ENCODE assay signal across 8 cellular contexts in genomic region chr7:135662373-135663114, GRCh38. TPM values are rescaled to one million over a fixed set of nuclear protein-coding genes. Genes with fewer than 3 reads are reported as not detected.
DNase-seq lines count a peak whose midpoint lies in the region; ATAC-seq, FAIRE-seq and TF ChIP-seq lines count a peak whose summit lies in the region.

Gene STMP1 (plus strand): TSS chr7:135662514.

- H3K36me3 ChIP-seq in pancreas = no peaks in the 10 kb centered on the region
- no peaks in the 10 kb centered on the region for H3K36me3 ChIP-seq in thyroid gland

- H3K9me3 ChIP-seq in pancreas (no peaks in the 10 kb centered on the region), thyroid gland (no peaks in the 10 kb centered on the region)

- TF ChIP-seq CTCF in GM12875 (IDR thresholded peaks at IDR 0.05; ENCODE audit: borderline replicate concordance, insufficient read depth, low read depth, low read length) = peak; percentile 72
- peak in 2 of 4 donors; percentile 67 to 77 for TF ChIP-seq CTCF in pancreas (IDR thresholded peaks at IDR 0.05)
- peak in 4 of 6 experiments; percentile 75 to 95 (median 90) for TF ChIP-seq CTCF in thyroid gland (IDR thresholded peaks at IDR 0.05)

- peak within 1 kb of the TSS; percentile 73 to 87 (median 81) for H3K27ac ChIP-seq in pancreas
- H3K27ac ChIP-seq in thyroid gland = peak within 1 kb of the TSS; percentile 79 to 91 (median 89)

- H3K4me3 ChIP-seq in GM12875 (ENCODE audit: low read depth, low read length) (peak within 1 kb of the TSS; percentile 65), pancreas (peak within 1 kb of the TSS; percentile 54 to 99 (median 65)), thyroid gland (replicated peaks in 1 of 3) (peak within 1 kb of the TSS; percentile 5 to 87 (median 64))

- no peak for FAIRE-seq in pancreas (lab: Jason Lieb, UNC)

- no peaks in the 10 kb centered on the region for H3K27me3 ChIP-seq in pancreas
- no peaks in the 10 kb centered on the region for H3K27me3 ChIP-seq in thyroid gland

- H3K4me1 ChIP-seq in pancreas = peaks cover 0 to 11% (median 4%) of the 10 kb centered on the region in 3 donors
- H3K4me1 ChIP-seq in thyroid gland = peaks cover 9 to 17% of the 10 kb centered on the region in 2 donors

- ATAC-seq in HG02759 (IDR thresholded peaks at IDR 0.05; ENCODE audit: unreplicated experiment) = peak; percentile 97
- ATAC-seq in Right ventricle myocardium inferior = peak; percentile 98
- peak; percentile 99 to 100 (median 99) for ATAC-seq in pancreas

- TF ChIP-seq POLR2A in thyroid gland (IDR thresholded peaks at IDR 0.05) = peak; percentile 88 to 93

- intact Hi-C loops in Right ventricle myocardium inferior (cut with DNase I) = loop anchor here (2.0 to 10.0 kb wide), 2 partner anchors 134 to 352 kb away; no protein-coding TSS in a partner anchor
- intact Hi-C loops in pancreas (cut with DNase I) = no loop called here
- intact Hi-C loops in thyroid gland (cut with DNase I) = loop anchor here (10.0 kb wide), 1 partner anchor 312 kb away; the partner anchor contains the start of gene MTPN

- peak; percentile 89 for DNase-seq in NCI-H128 (lab: John Stamatoyannopoulos, UW; ENCODE audit: unreplicated experiment)
- DNase-seq in SW 1271 (lab: John Stamatoyannopoulos, UW) = peak; percentile 72 to 87
- peak; percentile 91 for DNase-seq in activated naive CD8-positive, alpha-beta T cell treated with anti-CD3 and anti-CD28 coated beads, Interleukin-2, amount 50 U/mL, for 16 hours (ENCODE audit: low read depth, low spot score)
- DNase-seq in Right ventricle myocardium inferior (ENCODE audit: missing footprints) = peak; percentile 98
- peak; percentile 93 to 99 (median 96) for DNase-seq in pancreas
- DNase-seq in thyroid gland = peak; percentile 96 to 97

- 0 to 1% methylated on average over 45 to 60 of the region's 60 CpGs for WGBS in pancreas, 2 donors
- WGBS in thyroid gland, 2 donors = 0% methylated on average over 49 to 52 of the region's 60 CpGs

RNA-seq across cellular contexts. Expression of gene STMP1, which starts in this region (rescaled TPM):
- total RNA-seq in Right ventricle myocardium inferior = 27.4 TPM
- 10 to 100 TPM in 3 of 6 donors, 1 to 10 TPM in 3; 7.2 to 20.0 (median 10.6) TPM for total RNA-seq in pancreas
- polyA plus RNA-seq in pancreas = 10 to 100 TPM; 12.5 to 21.4 TPM
- 10 to 100 TPM; 28.2 to 42.2 (median 38.6) TPM for total RNA-seq in thyroid gland

Comparison
In these comparisons a context has a peak if more than half of its experiments do, and no peak if none do; other contexts are left out.
1. Peak in every context shown above with its lines: DNase-seq, ATAC-seq, H3K4me3 ChIP-seq and H3K27ac ChIP-seq.
2. intact Hi-C loops: an anchor here in Right ventricle myocardium inferior (2.0 to 10.0 kb wide) and thyroid gland (10.0 kb wide); none called in pancreas.